Comparison of ENCODE assay signal across 12 cellular contexts in the genomic region with DNA sequence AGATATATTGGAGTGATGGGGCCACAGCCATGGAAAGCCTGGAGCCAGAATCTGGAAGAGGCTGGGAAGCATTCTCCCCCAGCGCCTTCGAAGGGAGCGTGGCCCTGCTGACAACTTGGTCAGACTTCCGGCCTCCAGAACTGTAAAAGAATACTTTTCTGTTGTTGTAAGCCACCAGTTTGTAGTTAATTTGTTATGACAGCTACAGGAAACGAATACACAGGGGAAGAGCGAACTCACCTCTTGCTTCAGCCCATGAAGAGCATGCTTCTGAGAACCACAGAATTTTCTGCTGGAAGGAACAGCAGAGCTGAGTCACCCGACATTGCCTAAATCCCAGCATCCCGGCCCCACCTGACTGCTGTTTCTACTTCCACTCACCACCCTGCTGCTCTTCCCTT.
DNase-seq lines count a peak whose midpoint lies in the region; ATAC-seq, FAIRE-seq and TF ChIP-seq lines count a peak whose summit lies in the region.
"Had no signal": no experiment of that assay in that cellular context is flagged by ENCODE, and none has a peak within 500 bp of the region (broad histone marks: within the 10 kb centered on the region; RNA-seq: fewer than 3 reads in every experiment).

No MANE protein-coding gene starts in this region.

- no peak for FAIRE-seq in D721Med (lab: Jason Lieb, UNC)
- FAIRE-seq: colon, GM12878 had no signal

- CTCF ChIA-PET in BJ (lab: Yijun Ruan, JAX) = no interaction called here

- H4K5ac ChIP-seq in mesendoderm (ENCODE audit: low read length) = no peak overlapping the region

- no peak overlapping the region for H3K56ac ChIP-seq in mesendoderm (ENCODE audit: low read length)

- no peak overlapping the region for H3K23ac ChIP-seq in mesendoderm (ENCODE audit: low read length)

- H3K27me3 Mint-ChIP-seq in activated T-helper 17 cell treated with anti-CD3 and anti-CD28 coated beads, Interleukin-2, amount 50 U/mL, for 72 hours = peaks cover 2% of the 10 kb centered on the region

- peak; percentile 99 for DNase-seq in BJ (ENCODE audit: low read depth)
- peak; percentile 82 to 85 for DNase-seq in HL-60 (ENCODE audit: low read depth in 1 of 2, low spot score in 1 of 2)
- peak; percentile 92 for DNase-seq in astrocyte of the hippocampus (ENCODE audit: low read depth, low spot score)
- peak; percentile 57 for DNase-seq in mesendoderm
- DNase-seq in pons (ENCODE audit: low spot score) = no peak
- DNase-seq in superior temporal gyrus (ENCODE audit: extremely low spot score) = no peak
- DNase-seq in D721Med (ENCODE audit: insufficient read length, low spot score) = no peak
- DNase-seq: NCI-H524 treated with DMSO at 0.1 percent for 48 hours, right lobe of liver had no signal

- H3K79me1 ChIP-seq in mesendoderm (ENCODE audit: low read length) = no peaks in the 10 kb centered on the region

- ATAC-seq in activated T-helper 17 cell treated with anti-CD3 and anti-CD28 coated beads, Interleukin-2, amount 50 U/mL, for 72 hours (replicated peaks) = no peak
- ATAC-seq: GM12878 had no signal

- no peak overlapping the region for H4K8ac ChIP-seq in mesendoderm (ENCODE audit: low read depth, low read length)

- H3K4me3 Mint-ChIP-seq in activated T-helper 17 cell treated with anti-CD3 and anti-CD28 coated beads, Interleukin-2, amount 50 U/mL, for 72 hours = no peak overlapping the region

- no peaks in the 10 kb centered on the region for H3K9me3 Mint-ChIP-seq in activated T-helper 17 cell treated with anti-CD3 and anti-CD28 coated beads, Interleukin-2, amount 50 U/mL, for 72 hours

- no peak overlapping the region for H2BK120ac ChIP-seq in mesendoderm (ENCODE audit: low read depth, low read length)

- POLR2A ChIA-PET in BJ (lab: Charles Lee) = no interaction called here

- no peak overlapping the region for H3K4me3 ChIP-seq in BJ (ENCODE audit: low read depth, low read length)
- H3K4me3 ChIP-seq in HL-60 (replicated peaks; ENCODE audit: insufficient read depth, low read length) = no peak overlapping the region
- H3K4me3 ChIP-seq in mesendoderm (ENCODE audit: low read length) = no peak overlapping the region
- H3K4me3 ChIP-seq: GM12878, right lobe of liver had no signal

- peaks cover 25% of the 10 kb centered on the region for H3K4me1 Mint-ChIP-seq in activated T-helper 17 cell treated with anti-CD3 and anti-CD28 coated beads, Interleukin-2, amount 50 U/mL, for 72 hours

- no peaks in the 10 kb centered on the region for H3K79me2 ChIP-seq in mesendoderm (ENCODE audit: control insufficient read depth, insufficient read depth, low read length)

- no peak overlapping the region for H3K27ac Mint-ChIP-seq in activated T-helper 17 cell treated with anti-CD3 and anti-CD28 coated beads, Interleukin-2, amount 50 U/mL, for 72 hours

- peaks cover 2% of the 10 kb centered on the region for H3K4me1 ChIP-seq in mesendoderm (ENCODE audit: control insufficient read depth, low read depth, low read length)
- H3K4me1 ChIP-seq: right lobe of liver had no signal

- H2AK5ac ChIP-seq in mesendoderm (ENCODE audit: low read length) = no peak overlapping the region

- H3K27ac ChIP-seq in HL-60 (replicated peaks) = peak overlapping the region; percentile 90
- no peak overlapping the region for H3K27ac ChIP-seq in mesendoderm (ENCODE audit: low read depth, low read length)
- H3K27ac ChIP-seq: right lobe of liver had no signal

- H3K36me3 Mint-ChIP-seq in activated T-helper 17 cell treated with anti-CD3 and anti-CD28 coated beads, Interleukin-2, amount 50 U/mL, for 72 hours (ENCODE audit: low read depth) = no peaks in the 10 kb centered on the region

- no peaks in the 10 kb centered on the region for H3K36me3 ChIP-seq in BJ (ENCODE audit: control insufficient read depth, insufficient read depth, low read length)
- H3K36me3 ChIP-seq in mesendoderm (ENCODE audit: control insufficient read depth, insufficient read depth, low read length) = no peaks in the 10 kb centered on the region
- H3K36me3 ChIP-seq: right lobe of liver had no signal

- no peak overlapping the region for H3K4me2 ChIP-seq in mesendoderm (ENCODE audit: low read length)

- H2BK15ac ChIP-seq in mesendoderm (replicated peaks; ENCODE audit: low read depth) = no peak overlapping the region

- no CpG with 5 or more reads among the region's 8 CpGs for WGBS in mesendoderm (ENCODE audit: extremely low coverage, insufficient coverage, low lambda C conversion rate)

- H3K9ac ChIP-seq in mesendoderm (ENCODE audit: low read length) = no peak overlapping the region

- H3K18ac ChIP-seq in mesendoderm (ENCODE audit: low read length) = peak overlapping the region; percentile 30

- H2BK5ac ChIP-seq in mesendoderm (ENCODE audit: low read length) = no peak overlapping the region

- no peaks in the 10 kb centered on the region for H3K27me3 ChIP-seq in BJ (ENCODE audit: control insufficient read depth, insufficient read depth, low read length)
- H3K27me3 ChIP-seq in HL-60 (ENCODE audit: insufficient read depth, poor library complexity, severe bottlenecking) = no peaks in the 10 kb centered on the region
- H3K27me3 ChIP-seq in mesendoderm (ENCODE audit: insufficient read depth, low read length, poor library complexity) = no peaks in the 10 kb centered on the region
- H3K27me3 ChIP-seq: right lobe of liver had no signal

- no peak overlapping the region for H3K4ac ChIP-seq in mesendoderm (ENCODE audit: low read depth, low read length)

- TF ChIP-seq CTCF in BJ (IDR thresholded peaks at IDR 0.05; ENCODE audit: insufficient read depth, low read depth, low read length) (no peak), HL-60 (IDR thresholded peaks at IDR 0.05; ENCODE audit: insufficient read depth, low read length) (no peak), D721Med (IDR thresholded peaks at IDR 0.05; ENCODE audit: insufficient read depth, missing control alignments) (no peak)

Comparison
In these comparisons a context has a peak if more than half of its experiments do, and no peak if none do; other contexts are left out.
1. DNase-seq: peak in BJ (single experiment), HL-60 (2 of 2), astrocyte of the hippocampus (single experiment) and mesendoderm (single experiment); none in pons (single experiment), superior temporal gyrus (single experiment) and D721Med (single experiment).